Comparison of ENCODE assay signal across 8 cellular contexts in genomic region chr14:59918824-59919581, GRCh38. TPM values are rescaled to one million over a fixed set of nuclear protein-coding genes. Genes with fewer than 3 reads are reported as not detected.
DNase-seq lines count a peak whose midpoint lies in the region; ATAC-seq and TF ChIP-seq lines count a peak whose summit lies in the region.

No MANE protein-coding gene starts in this region.

- H3K4me1 ChIP-seq in HUES64 (ENCODE audit: insufficient read depth, low read length) = peaks cover 6% of the 10 kb centered on the region; the same call in 1 of the 2 replicates
- H3K4me1 ChIP-seq in RWPE2 (ENCODE audit: insufficient read depth, poor library complexity, severe bottlenecking) = peaks cover 5% of the 10 kb centered on the region
- peaks cover 13% of the 10 kb centered on the region for H3K4me1 ChIP-seq in suprapubic skin

- peaks cover 5% of the 10 kb centered on the region; the same call in 1 of the 2 replicates for H3K27me3 ChIP-seq in HUES64 (ENCODE audit: insufficient read depth, low read length)
- H3K27me3 ChIP-seq in RWPE2 (ENCODE audit: insufficient read depth, poor library complexity, severe bottlenecking) = peaks cover 43% of the 10 kb centered on the region
- peaks cover 18% of the 10 kb centered on the region for H3K27me3 ChIP-seq in suprapubic skin

- DNase-seq in AG08395 (ENCODE audit: low spot score) (peak; percentile 46), RWPE2 (ENCODE audit: low spot score) (no peak), dermis blood vessel endothelial cell (peak; percentile 50), lower leg skin (ENCODE audit: low spot score in 2 of 2) (no peak), suprapubic skin (ENCODE audit: low spot score in 2 of 2) (no peak)

- H3K9me3 ChIP-seq in HUES64 (ENCODE audit: insufficient read depth, low read depth, low read length) (no peaks in the 10 kb centered on the region), RWPE2 (ENCODE audit: severe bottlenecking) (no peaks in the 10 kb centered on the region), suprapubic skin (no peaks in the 10 kb centered on the region)

- H3K4me3 ChIP-seq in HUES64 (ENCODE audit: low read length) (peak overlapping the region; percentile 83), RWPE2 (ENCODE audit: severe bottlenecking) (peak overlapping the region; percentile 20), lower leg skin (ENCODE audit: low read depth, poor library complexity, severe bottlenecking) (peak overlapping the region; percentile 10), suprapubic skin (peak overlapping the region; percentile 46)

- TF ChIP-seq POLR2A in lower leg skin (IDR thresholded peaks at IDR 0.05) (no peak), suprapubic skin (IDR thresholded peaks at IDR 0.05) (no peak)

- ATAC-seq in RWPE2 (ENCODE audit: low read depth) (peak; percentile 85), esophagus mucosa (no peak)

- intact Hi-C loops in lower leg skin (cut with DNase I; ENCODE audit: low total_unique reads) = no loop called here

- TF ChIP-seq CTCF in GM12872 (IDR thresholded peaks at IDR 0.05; ENCODE audit: insufficient read depth, low read depth, low read length) (peak; percentile 41; the same call in 2 of the 3 replicates), RWPE2 (IDR thresholded peaks at IDR 0.05; ENCODE audit: poor library complexity, severe bottlenecking) (peak; percentile 83), lower leg skin (IDR thresholded peaks at IDR 0.05) (no peak), suprapubic skin (IDR thresholded peaks at IDR 0.05) (peak in 1 of 2 donors; percentile 23)

- H3K36me3 ChIP-seq in HUES64 (ENCODE audit: insufficient read depth, low read length) (no peaks in the 10 kb centered on the region), RWPE2 (ENCODE audit: low read depth) (no peaks in the 10 kb centered on the region), suprapubic skin (no peaks in the 10 kb centered on the region)

- 2% methylated on average over 19 of the region's 19 CpGs for WGBS in HUES64
- WGBS in lower leg skin, 2 donors = 1 to 6% methylated on average over 19 of the region's 19 CpGs
- 4% methylated on average over 17 of the region's 19 CpGs for WGBS in suprapubic skin

- H3K27ac ChIP-seq in HUES64 (ENCODE audit: low read depth, low read length) (peak overlapping the region; percentile 90), RWPE2 (ENCODE audit: poor library complexity, severe bottlenecking) (no peak overlapping the region), suprapubic skin (no peak overlapping the region)

- no peak for TF ChIP-seq EP300 in suprapubic skin (IDR thresholded peaks at IDR 0.05)

- H3K9ac ChIP-seq in HUES64 (ENCODE audit: low read depth, low read length) = peak overlapping the region; percentile 82

RNA-seq across cellular contexts. Expression of gene LRRC9, which starts 0.9 kb away (rescaled TPM):
- 1.8 TPM for polyA plus RNA-seq in HUES64 (2013, experiment 1 of 2)
- 0.89 TPM for polyA plus RNA-seq in HUES64 (2013, experiment 2 of 2)
- total RNA-seq in dermis blood vessel endothelial cell = not detected in 2 replicates
- not detected for total RNA-seq in lower leg skin
- not detected for total RNA-seq in suprapubic skin
- total RNA-seq in esophagus mucosa = 0.12 TPM

RNA-seq across cellular contexts. Expression of gene RTN1, which starts 48.4 kb away (rescaled TPM):
- 2.4 TPM for polyA plus RNA-seq in HUES64 (2013, experiment 1 of 2)
- polyA plus RNA-seq in HUES64 (2013, experiment 2 of 2) = 3.4 TPM
- total RNA-seq in dermis blood vessel endothelial cell (not detected in 2 replicates), lower leg skin (1 to 10 TPM; 5.1 to 8.1 (median 5.8) TPM), suprapubic skin (1 to 10 TPM; 3.0 to 7.5 (median 3.9) TPM), esophagus mucosa (0.80 TPM)

Comparison
In these comparisons a context has a peak if more than half of its experiments do, and no peak if none do; other contexts are left out.
1. DNase-seq: peak in AG08395 (single experiment) and dermis blood vessel endothelial cell (single experiment); none in RWPE2 (single experiment), lower leg skin (0 of 2) and suprapubic skin (0 of 2).
2. CTCF ChIP-seq: peak in GM12872 (single experiment) and RWPE2 (single experiment); none in lower leg skin (0 of 3).
3. H3K4me3 ChIP-seq: peak in every context shown above with its lines; median percentile 83 in HUES64; 46 in suprapubic skin; 20 in RWPE2; 10 in lower leg skin.